In the genomic region with DNA sequence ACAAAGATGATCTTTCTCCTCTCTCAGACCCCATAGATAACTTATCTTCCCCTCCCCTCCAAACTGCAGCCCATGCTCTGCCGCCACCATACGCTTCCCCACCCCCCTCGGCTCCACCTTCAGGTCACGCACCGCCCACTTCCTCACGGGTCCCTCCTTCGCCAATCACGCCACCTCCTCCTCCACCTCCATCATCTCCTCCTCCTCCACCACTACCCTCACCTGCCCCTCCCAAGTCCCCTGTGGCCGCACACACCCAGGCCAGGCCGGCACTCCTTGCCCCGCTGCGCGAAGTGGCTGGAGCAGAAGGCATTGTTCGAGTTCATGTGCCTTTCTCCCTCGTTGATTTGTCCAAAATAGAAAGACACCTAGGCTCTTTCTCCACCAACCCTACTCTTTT, we compare ENCODE assay signal across 35 cellular contexts. TPM values are rescaled to one million over a fixed set of nuclear protein-coding genes. Genes with fewer than 3 reads are reported as not detected.
"Had no signal": no experiment of that assay in that cellular context is flagged by ENCODE, and none has a peak within 500 bp of the region (broad histone marks: within the 10 kb centered on the region; RNA-seq: fewer than 3 reads in every experiment).

No MANE protein-coding gene starts in this region.

- DNase-seq: colonic mucosa; effector CD8-positive, alpha-beta T cell; endodermal cell; foreskin keratinocyte; glutamatergic neuron; heart right ventricle; hippocampal formation; immature natural killer cell; islet precursor cell; left ventricle myocardium superior; lower lobe of right lung; natural killer cell; stimulated activated CD4-positive, alpha-beta T cell treated with anti-CD3 and anti-CD28 coated beads, Interleukin-2, amount 100 ng/mL, for 24 hours; stimulated activated CD4-positive, alpha-beta T cell treated with anti-CD3 and anti-CD28 coated beads, Interleukin-4, amount 100 ng/mL, for 24 hours; stimulated activated naive CD4-positive, alpha-beta T cell treated with Interleukin-2 at 50 U/mL for 16 hours; stomach; thyroid gland; trophoblast cell had no signal

- H3K4me3 ChIP-seq: colonic mucosa, gastroesophageal sphincter, heart right ventricle, lower lobe of right lung, prostate gland, right atrium auricular region, stomach, thyroid gland had no signal

- H3K27ac ChIP-seq: colonic mucosa, epithelial cell of prostate, foreskin keratinocyte, gastroesophageal sphincter, heart right ventricle, lower lobe of right lung, neutrophil, prostate gland, right atrium auricular region, stomach, thyroid gland had no signal

- H3K36me3 ChIP-seq: colonic mucosa, gastroesophageal sphincter, heart right ventricle, lower lobe of right lung, neutrophil, prostate gland, right atrium auricular region, stomach, thyroid gland had no signal

- H3K9me3 ChIP-seq: colonic mucosa, lower lobe of right lung, neutrophil, prostate gland, right atrium auricular region, thyroid gland had no signal

- H3K4me1 ChIP-seq: colonic mucosa, foreskin keratinocyte, gastroesophageal sphincter, heart right ventricle, lower lobe of right lung, prostate gland, right atrium auricular region, stomach, thyroid gland had no signal

- ATAC-seq: esophagus mucosa; foreskin keratinocyte; gastroesophageal sphincter; heart right ventricle; left ventricle myocardium superior; lower lobe of right lung; natural killer cell; sciatic nerve; stimulated activated effector memory CD8-positive, alpha-beta T cell treated with anti-CD3 and anti-CD28 coated beads, Interleukin-12 subunit alpha, Interleukin-12 subunit beta, amount 100 ng/mL, for 72 hours had no signal

- H3K27me3 ChIP-seq: colonic mucosa, foreskin keratinocyte, gastroesophageal sphincter, heart right ventricle, neutrophil, right atrium auricular region, stomach, thyroid gland had no signal

RNA-seq across cellular contexts. Expression of a gene that starts 12.5 kb away (rescaled TPM):
- total RNA-seq: cerebellum, colonic mucosa, endodermal cell, esophagus mucosa, fibroblast of lung, foreskin keratinocyte, gastroesophageal sphincter, heart right ventricle, left ventricle myocardium superior, lower lobe of right lung, natural killer cell, omental fat pad, right atrium auricular region, sciatic nerve, skeletal muscle tissue, stomach, subcutaneous adipose tissue, temporal lobe, thyroid gland, ureter had no signal
- polyA plus RNA-seq: fibroblast of lung, foreskin keratinocyte, heart right ventricle, immature natural killer cell, neural cell, stomach had no signal

RNA-seq across cellular contexts. Expression of a gene that starts 36.6 kb away (rescaled TPM):
- total RNA-seq: cerebellum, colonic mucosa, endodermal cell, esophagus mucosa, fibroblast of lung, foreskin keratinocyte, gastroesophageal sphincter, heart right ventricle, left ventricle myocardium superior, lower lobe of right lung, mononuclear cell, natural killer cell, omental fat pad, prostate gland, right atrium auricular region, sciatic nerve, skeletal muscle tissue, stomach, subcutaneous adipose tissue, temporal lobe, thyroid gland, ureter had no signal
- polyA plus RNA-seq: fibroblast of lung, foreskin keratinocyte, heart right ventricle, immature natural killer cell, neural cell, stomach had no signal

RNA-seq across cellular contexts. Expression of a gene that starts 38.7 kb away (rescaled TPM):
- total RNA-seq: cerebellum, colonic mucosa, endodermal cell, esophagus mucosa, fibroblast of lung, foreskin keratinocyte, gastroesophageal sphincter, heart right ventricle, left ventricle myocardium superior, lower lobe of right lung, mononuclear cell, omental fat pad, prostate gland, right atrium auricular region, sciatic nerve, skeletal muscle tissue, stomach, subcutaneous adipose tissue, temporal lobe, thyroid gland, ureter had no signal
- polyA plus RNA-seq: fibroblast of lung, foreskin keratinocyte, heart right ventricle, immature natural killer cell, neural cell, stomach had no signal

RNA-seq across cellular contexts. Expression of a gene that starts 49.1 kb away (rescaled TPM):
- total RNA-seq: cerebellum, colonic mucosa, endodermal cell, esophagus mucosa, fibroblast of lung, foreskin keratinocyte, gastroesophageal sphincter, heart right ventricle, left ventricle myocardium superior, lower lobe of right lung, mononuclear cell, natural killer cell, omental fat pad, prostate gland, right atrium auricular region, sciatic nerve, skeletal muscle tissue, stomach, subcutaneous adipose tissue, temporal lobe, thyroid gland, ureter had no signal
- polyA plus RNA-seq: fibroblast of lung, foreskin keratinocyte, heart right ventricle, immature natural killer cell, neural cell, stomach had no signal

RNA-seq across cellular contexts. Expression of a gene that starts 57.2 kb away (rescaled TPM):
- total RNA-seq: cerebellum, colonic mucosa, esophagus mucosa, fibroblast of lung, foreskin keratinocyte, gastroesophageal sphincter, heart right ventricle, left ventricle myocardium superior, lower lobe of right lung, mononuclear cell, omental fat pad, prostate gland, right atrium auricular region, sciatic nerve, skeletal muscle tissue, stomach, subcutaneous adipose tissue, thyroid gland, ureter had no signal
- polyA plus RNA-seq: fibroblast of lung, foreskin keratinocyte, heart right ventricle, immature natural killer cell, neural cell, stomach had no signal
